In the genomic region with DNA sequence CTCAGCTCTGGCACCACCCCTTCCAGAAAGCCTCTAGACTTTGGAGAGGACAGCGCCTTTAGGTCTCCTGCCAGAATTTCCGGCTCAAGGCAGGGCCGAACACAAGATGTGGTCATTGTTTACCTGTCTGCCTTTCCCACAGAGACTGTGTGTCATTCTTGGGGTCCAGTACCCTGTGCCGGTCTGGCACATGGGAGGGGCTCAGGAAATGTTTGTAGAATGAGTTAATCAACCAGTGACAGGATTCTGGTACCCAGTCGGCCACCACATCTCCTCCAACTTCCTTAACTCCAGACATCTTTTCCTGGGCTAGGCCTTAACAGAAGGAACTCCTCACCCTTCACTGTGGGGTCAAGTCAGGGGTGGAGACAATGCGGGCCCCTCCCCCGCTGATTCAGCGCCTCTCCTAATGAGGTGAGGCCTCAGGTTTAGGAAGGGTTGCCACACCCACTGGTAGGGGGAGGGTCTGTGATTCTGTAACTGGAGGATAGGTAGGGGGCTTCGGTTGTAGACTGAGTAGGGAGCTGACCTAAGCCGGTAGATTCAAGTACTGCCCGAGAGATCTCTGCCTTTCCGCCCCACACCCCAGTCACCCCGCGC, we compare ENCODE assay signal across 1 cellular context.
TF ChIP-seq lines count a peak whose summit lies in the region.

No MANE protein-coding gene starts in this region.

TF ChIP-seq in K562, 482 proteins besides CTCF, POLR2A, EP300 and RAD21 (continued from another document and continues in another):
- TF ChIP-seq STAT6 (CRISPR knock-in tag; IDR thresholded peaks at IDR 0.05) (no peak), ZFPM2 (CRISPR knock-in tag; IDR thresholded peaks at IDR 0.05) (no peak), E2F8 (IDR thresholded peaks at IDR 0.05; ENCODE audit: low read depth, partially characterized antibody) (no peak), RBM25 (IDR thresholded peaks at IDR 0.05; ENCODE audit: low read depth, low read length, severe bottlenecking) (no peak), SRF (CRISPR knock-in tag; IDR thresholded peaks at IDR 0.05) (peak in 1 of 2 experiments; percentile 37; a peak in 1 of 4 replicates), HINFP (tag; conservative IDR thresholded peaks at IDR 0.05; ENCODE audit: low read depth) (no peak), ZNF239 (CRISPR knock-in tag; IDR thresholded peaks at IDR 0.05) (no peak), MTA3 (IDR thresholded peaks at IDR 0.05; ENCODE audit: borderline replicate concordance) (no peak; the same call in 1 of the 2 replicates), SAFB (IDR thresholded peaks at IDR 0.05; ENCODE audit: borderline replicate concordance, low read depth, low read length) (no peak), BACH1 (tag; IDR thresholded peaks at IDR 0.05) (no peak), ZNF79 (CRISPR knock-in tag; IDR thresholded peaks at IDR 0.05; ENCODE audit: low read depth) (no peak), NRF1 (conservative IDR thresholded peaks at IDR 0.05 in 1 of 2, IDR thresholded peaks at IDR 0.05 in 1 of 2) (0 out of 4 replicates have a peak, but pooled peaks of 1 of the 2 experiments have one; percentile 11), PRDM10 (IDR thresholded peaks at IDR 0.05; ENCODE audit: partially characterized antibody) (peak; percentile 25), RUNX1 (IDR thresholded peaks at IDR 0.05; ENCODE audit: low read depth) (no peak), MAX (CRISPR knock-in tag; IDR thresholded peaks at IDR 0.05) (0 out of 2 replicates have a peak, but pooled peaks have one; percentile 11), PURB (CRISPR knock-in tag; IDR thresholded peaks at IDR 0.05; ENCODE audit: low read depth) (no peak), CSDE1 (IDR thresholded peaks at IDR 0.05) (no peak), ZNF324 (CRISPR knock-in tag; IDR thresholded peaks at IDR 0.05) (no peak), POLR2H (tag; IDR thresholded peaks at IDR 0.05; ENCODE audit: low read depth) (no peak), NFE2L1 (tag; IDR thresholded peaks at IDR 0.05; ENCODE audit: borderline replicate concordance, low read depth) (no peak), CBX2 (IDR thresholded peaks at IDR 0.05; ENCODE audit: insufficient read depth, low read length, poor library complexity, severe bottlenecking) (no peak), ETV1 (tag; conservative IDR thresholded peaks at IDR 0.05; ENCODE audit: low read depth) (peak; percentile 27; the same call in 1 of the 2 replicates), ZNF133 (CRISPR knock-in tag; IDR thresholded peaks at IDR 0.05) (no peak), PHF21A (IDR thresholded peaks at IDR 0.05; ENCODE audit: borderline replicate concordance, low read depth) (no peak), JUND (IDR thresholded peaks at IDR 0.05; ENCODE audit: borderline replicate concordance, low read depth, low read length) (peak; percentile 27; the same call in 1 of the 2 replicates), JUND (tag; IDR thresholded peaks at IDR 0.05; ENCODE audit: borderline replicate concordance, low read depth, low read length) (no peak; the same call in 2 of the 3 replicates), ZBTB17 (CRISPR knock-in tag; IDR thresholded peaks at IDR 0.05) (no peak), CTBP1 (IDR thresholded peaks at IDR 0.05; ENCODE audit: borderline replicate concordance) (peak; percentile 68; the same call in 1 of the 2 replicates), PHF20 (IDR thresholded peaks at IDR 0.05; ENCODE audit: partially characterized antibody) (no peak), TGIF2 (CRISPR knock-in tag; IDR thresholded peaks at IDR 0.05) (no peak), RHOXF2B (CRISPR knock-in tag; conservative IDR thresholded peaks at IDR 0.05) (no peak), COPS2 (conservative IDR thresholded peaks at IDR 0.05) (no peak), KDM1A (IDR thresholded peaks at IDR 0.05) (no peak), CHD1 (IDR thresholded peaks at IDR 0.05; ENCODE audit: low read length) (no peak)
- TF ChIP-seq, protein P1, sequence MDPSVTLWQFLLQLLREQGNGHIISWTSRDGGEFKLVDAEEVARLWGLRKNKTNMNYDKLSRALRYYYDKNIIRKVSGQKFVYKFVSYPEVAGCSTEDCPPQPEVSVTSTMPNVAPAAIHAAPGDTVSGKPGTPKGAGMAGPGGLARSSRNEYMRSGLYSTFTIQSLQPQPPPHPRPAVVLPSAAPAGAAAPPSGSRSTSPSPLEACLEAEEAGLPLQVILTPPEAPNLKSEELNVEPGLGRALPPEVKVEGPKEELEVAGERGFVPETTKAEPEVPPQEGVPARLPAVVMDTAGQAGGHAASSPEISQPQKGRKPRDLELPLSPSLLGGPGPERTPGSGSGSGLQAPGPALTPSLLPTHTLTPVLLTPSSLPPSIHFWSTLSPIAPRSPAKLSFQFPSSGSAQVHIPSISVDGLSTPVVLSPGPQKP (CRISPR knock-in tag; IDR thresholded peaks at IDR 0.05), result no peak
- TF ChIP-seq, protein P2, sequence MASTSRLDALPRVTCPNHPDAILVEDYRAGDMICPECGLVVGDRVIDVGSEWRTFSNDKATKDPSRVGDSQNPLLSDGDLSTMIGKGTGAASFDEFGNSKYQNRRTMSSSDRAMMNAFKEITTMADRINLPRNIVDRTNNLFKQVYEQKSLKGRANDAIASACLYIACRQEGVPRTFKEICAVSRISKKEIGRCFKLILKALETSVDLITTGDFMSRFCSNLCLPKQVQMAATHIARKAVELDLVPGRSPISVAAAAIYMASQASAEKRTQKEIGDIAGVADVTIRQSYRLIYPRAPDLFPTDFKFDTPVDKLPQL (IDR thresholded peaks at IDR 0.05; ENCODE audit: extremely low read depth, insufficient read length), result no peak
- TF ChIP-seq, protein P3, sequence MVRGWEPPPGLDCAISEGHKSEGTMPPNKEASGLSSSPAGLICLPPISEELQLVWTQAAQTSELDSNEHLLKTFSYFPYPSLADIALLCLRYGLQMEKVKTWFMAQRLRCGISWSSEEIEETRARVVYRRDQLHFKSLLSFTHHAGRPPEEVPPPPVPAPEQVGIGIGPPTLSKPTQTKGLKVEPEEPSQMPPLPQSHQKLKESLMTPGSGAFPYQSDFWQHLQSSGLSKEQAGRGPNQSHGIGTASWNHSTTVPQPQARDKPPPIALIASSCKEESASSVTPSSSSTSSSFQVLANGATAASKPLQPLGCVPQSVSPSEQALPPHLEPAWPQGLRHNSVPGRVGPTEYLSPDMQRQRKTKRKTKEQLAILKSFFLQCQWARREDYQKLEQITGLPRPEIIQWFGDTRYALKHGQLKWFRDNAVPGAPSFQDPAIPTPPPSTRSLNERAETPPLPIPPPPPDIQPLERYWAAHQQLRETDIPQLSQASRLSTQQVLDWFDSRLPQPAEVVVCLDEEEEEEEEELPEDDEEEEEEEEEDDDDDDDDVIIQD (CRISPR knock-in tag; IDR thresholded peaks at IDR 0.05), result no peak
- TF ChIP-seq, protein P4, sequence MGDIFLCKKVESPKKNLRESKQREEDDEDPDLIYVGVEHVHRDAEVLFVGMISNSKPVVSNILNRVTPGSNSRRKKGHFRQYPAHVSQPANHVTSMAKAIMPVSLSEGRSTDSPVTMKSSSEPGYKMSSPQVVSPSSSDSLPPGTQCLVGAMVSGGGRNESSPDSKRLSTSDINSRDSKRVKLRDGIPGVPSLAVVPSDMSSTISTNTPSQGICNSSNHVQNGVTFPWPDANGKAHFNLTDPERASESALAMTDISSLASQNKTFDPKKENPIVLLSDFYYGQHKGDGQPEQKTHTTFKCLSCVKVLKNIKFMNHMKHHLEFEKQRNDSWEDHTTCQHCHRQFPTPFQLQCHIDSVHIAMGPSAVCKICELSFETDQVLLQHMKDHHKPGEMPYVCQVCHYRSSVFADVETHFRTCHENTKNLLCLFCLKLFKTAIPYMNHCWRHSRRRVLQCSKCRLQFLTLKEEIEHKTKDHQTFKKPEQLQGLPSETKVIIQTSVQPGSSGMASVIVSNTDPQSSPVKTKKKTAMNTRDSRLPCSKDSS (IDR thresholded peaks at IDR 0.05; ENCODE audit: low read depth, partially characterized antibody), result no peak
